In genomic region chr16:69225136-69225535, GRCh38 we compare ENCODE assay signal across 13 cellular contexts.
"Had no signal": no experiment of that assay in that cellular context is flagged by ENCODE, and none has a peak within 500 bp of the region (broad histone marks: within the 10 kb centered on the region; RNA-seq: fewer than 3 reads in every experiment).

No MANE protein-coding gene starts in this region.

- H3K9me3 ChIP-seq: breast epithelium, esophagus muscularis mucosa, stomach, uterus had no signal

- H3K36me3 ChIP-seq: breast epithelium, esophagus muscularis mucosa, stomach, uterus had no signal

- H3K27me3 ChIP-seq: breast epithelium, esophagus muscularis mucosa, stomach, uterus had no signal

- H3K4me3 ChIP-seq: breast epithelium, esophagus muscularis mucosa, stomach, uterus had no signal

- H3K27ac ChIP-seq: stomach had no signal

- ATAC-seq: activated naive CD8-positive, alpha-beta T cell treated with anti-CD3 and anti-CD28 coated beads, Interleukin-2, amount 50 U/mL, for 24 hours had no signal

- DNase-seq: activated CD4-positive, alpha-beta T cell treated with anti-CD3 and anti-CD28 coated beads, Interleukin-2, amount 50 U/mL, for 4 hours; activated CD4-positive, CD25-positive, alpha-beta regulatory T cell treated with anti-CD3 and anti-CD28 coated beads, Interleukin-2, amount 50 U/mL, for 72 hours; activated naive CD4-positive, alpha-beta T cell treated with anti-CD3 and anti-CD28 coated beads for 36 hours; activated naive CD8-positive, alpha-beta T cell treated with anti-CD3 and anti-CD28 coated beads, Interleukin-2, amount 50 U/mL, for 24 hours; aorta; head of caudate nucleus; nucleus accumbens; stimulated activated CD4-positive, alpha-beta T cell treated with anti-CD3 and anti-CD28 coated beads, Interleukin-12 subunit alpha, Interleukin-12 subunit beta, amount 100 ng/mL, for 4 hours; stimulated activated CD4-positive, alpha-beta T cell treated with anti-CD3 and anti-CD28 coated beads, Interleukin-2, amount 100 ng/mL, for 24 hours; stomach; uterus had no signal

- H3K4me1 ChIP-seq: breast epithelium, uterus had no signal
